Comparison of ENCODE assay signal across 8 cellular contexts in the genomic region with DNA sequence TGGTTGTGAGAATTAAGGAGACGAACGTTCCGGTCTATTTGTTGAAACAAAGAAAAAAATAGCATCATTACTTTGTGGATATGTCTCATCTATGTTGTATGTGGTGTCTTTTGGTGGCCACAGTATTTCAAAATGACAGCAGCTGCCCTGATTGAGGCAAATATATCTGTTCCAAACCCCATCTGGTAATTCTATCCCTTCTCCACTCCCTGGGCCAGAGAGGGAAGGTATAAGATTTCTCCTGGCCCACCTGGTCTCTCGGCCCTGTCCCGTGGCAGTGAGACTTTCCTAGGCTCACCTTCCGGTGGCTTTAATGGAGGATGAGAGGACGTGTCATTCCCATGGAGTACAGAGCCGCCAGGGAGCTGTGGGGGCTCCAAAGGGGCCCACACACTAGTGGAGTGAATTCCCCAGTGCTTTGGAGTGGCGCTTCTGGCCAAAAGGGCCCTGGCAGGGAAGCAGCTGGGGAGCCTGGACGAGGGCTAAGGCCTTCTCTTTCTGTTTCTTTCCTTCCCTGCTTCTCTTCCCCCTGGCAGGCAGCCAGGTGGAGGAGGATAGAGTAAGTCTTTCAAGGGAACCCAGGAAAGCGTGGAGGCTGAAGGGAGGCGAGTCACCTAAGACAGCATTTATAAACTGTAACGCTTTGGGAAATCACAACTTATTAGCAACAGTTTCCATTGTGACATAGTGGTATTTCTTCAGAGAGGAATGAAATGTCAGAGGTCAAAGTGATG.
DNase-seq lines count a peak whose midpoint lies in the region; ATAC-seq and TF ChIP-seq lines count a peak whose summit lies in the region.

No MANE protein-coding gene starts in this region.

- no peak for ATAC-seq in HG03469 (IDR thresholded peaks at IDR 0.05; ENCODE audit: unreplicated experiment)

- in situ Hi-C loops in brain microvascular endothelial cell (cut with HindIII; ENCODE audit: low pct_ligation_motif_present, low sequenced_read_pairs) (no loop called here), KBM-7 (cut with MboI; ENCODE audit: low pct_unique_long_range_greater_than_20kb, low sequenced_read_pairs) (no loop called here)

- H3K27ac ChIP-seq in brain microvascular endothelial cell: peak overlapping the region; percentile 98
- peak overlapping the region; percentile 99 to 100 for H3K27ac ChIP-seq in tibial artery

- H3K27me3 ChIP-seq in brain microvascular endothelial cell (replicated peaks): no peaks in the 10 kb centered on the region
- H3K27me3 ChIP-seq in tibial artery: no peaks in the 10 kb centered on the region

- TF ChIP-seq CTCF in brain microvascular endothelial cell (IDR thresholded peaks at IDR 0.05; ENCODE audit: low read depth, low read length, missing control alignments) (no peak), tibial artery (IDR thresholded peaks at IDR 0.05) (no peak)

- peaks cover 0 to 63% (median 60%) of the 10 kb centered on the region in 4 donors for H3K4me1 ChIP-seq in tibial artery

- peaks cover 29% of the 10 kb centered on the region for H3K36me3 ChIP-seq in brain microvascular endothelial cell (replicated peaks)
- peaks cover 27 to 47% (median 40%) of the 10 kb centered on the region in 3 donors for H3K36me3 ChIP-seq in tibial artery

- intact Hi-C loops in tibial artery (cut with DNase I; ENCODE audit: low total_unique reads): loop anchor here (10.0 kb wide), 1 partner anchor 443 kb away; no protein-coding TSS in a partner anchor

- peak; percentile 37 for DNase-seq in activated CD4-positive, alpha-beta T cell treated with anti-CD3 and anti-CD28 coated beads for 48 hours
- DNase-seq in activated CD4-positive, alpha-beta T cell treated with anti-CD3 and anti-CD28 coated beads for 1 hour: no peak
- peak; percentile 38 for DNase-seq in brain microvascular endothelial cell
- DNase-seq in kidney tubule cell (ENCODE audit: low spot score): peak; percentile 82
- DNase-seq in tibial artery: peak in 1 of 2 donors; percentile 63
- DNase-seq in SHP77 (lab: John Stamatoyannopoulos, UW): no peak
- DNase-seq in KBM-7: no peak

- H3K4me3 ChIP-seq in brain microvascular endothelial cell (ENCODE audit: low read depth, low read length) (peak overlapping the region; percentile 15), tibial artery (peak overlapping the region; percentile 96 to 97)

- no peaks in the 10 kb centered on the region for H3K9me3 ChIP-seq in tibial artery

Comparison
In these comparisons a context has a peak if more than half of its experiments do, and no peak if none do; other contexts are left out.
1. DNase-seq: peak in activated CD4-positive, alpha-beta T cell treated with anti-CD3 and anti-CD28 coated beads for 48 hours (single experiment), brain microvascular endothelial cell (single experiment) and kidney tubule cell (single experiment); none in activated CD4-positive, alpha-beta T cell treated with anti-CD3 and anti-CD28 coated beads for 1 hour (single experiment), SHP77 (0 of 2) and KBM-7 (single experiment).